8 cellular contexts compared by ENCODE assay signal in the genomic region with DNA sequence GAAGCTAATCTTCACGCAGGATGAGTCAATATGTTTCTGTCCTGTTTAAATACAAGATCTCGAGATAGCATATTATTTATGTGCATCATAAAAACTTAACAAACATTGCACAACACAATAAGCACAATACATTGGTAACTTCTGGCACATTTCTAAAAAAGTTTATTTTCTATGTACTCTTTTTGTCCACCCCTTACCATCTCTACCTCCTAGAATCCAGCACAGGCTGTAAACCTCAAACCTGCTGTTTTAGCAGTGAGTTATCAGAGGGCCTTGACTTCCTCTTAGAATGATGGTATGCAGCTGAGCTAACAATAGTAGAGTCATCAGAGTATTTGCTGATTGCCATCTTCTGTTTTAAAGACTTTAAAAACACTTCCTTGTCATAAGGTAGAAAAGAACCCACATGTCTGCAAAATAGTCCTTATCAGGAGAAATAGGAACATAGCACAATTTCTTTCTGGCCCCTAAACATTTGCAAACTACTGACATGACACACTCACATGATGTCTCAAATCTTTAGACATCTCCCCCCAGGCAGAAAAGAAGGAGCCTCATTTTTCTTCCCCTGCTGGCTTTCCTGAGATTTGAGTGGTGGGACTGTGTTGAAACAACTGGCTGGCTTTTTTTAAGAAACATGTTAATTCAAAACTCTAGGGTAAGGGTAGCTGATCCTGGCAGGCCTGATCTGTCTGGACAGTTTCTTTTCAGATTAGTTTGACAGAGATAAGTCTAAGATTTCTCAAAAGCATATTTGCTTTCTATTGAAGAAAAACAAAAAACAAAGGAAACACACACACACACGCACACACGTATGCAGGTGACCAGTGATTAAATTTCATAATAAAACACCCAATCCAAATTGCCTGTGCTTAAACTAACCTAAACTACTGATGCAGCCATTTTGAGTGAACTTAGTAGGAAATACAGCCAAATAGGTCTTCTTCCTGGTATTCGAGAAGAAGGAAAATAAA. TPM values are rescaled to one million over a fixed set of nuclear protein-coding genes. Genes with fewer than 3 reads are reported as not detected.
DNase-seq lines count a peak whose midpoint lies in the region; ATAC-seq and TF ChIP-seq lines count a peak whose summit lies in the region.

No MANE protein-coding gene starts in this region.

- H3K27ac Mint-ChIP-seq in CD8-positive, alpha-beta T cell = peak overlapping the region; percentile 42
- H3K27ac Mint-ChIP-seq in activated T-helper 17 cell treated with anti-CD3 and anti-CD28 coated beads, Interleukin-2, amount 50 U/mL, for 72 hours = no peak overlapping the region
- H3K27ac Mint-ChIP-seq in nephron = peak overlapping the region; percentile 52 to 83 (median 75)

- POLR2A ChIA-PET in CD8-positive, alpha-beta T cell (lab: Charles Lee) = interaction anchor here (0.9 to 3.5 kb wide), 4 partner anchors 9 to 20 kb away, joined by 3 to 20 read pairs (median 4); a partner anchor contains a TSS

- H3K36me3 Mint-ChIP-seq in CD8-positive, alpha-beta T cell = no peaks in the 10 kb centered on the region
- H3K36me3 Mint-ChIP-seq in activated T-helper 17 cell treated with anti-CD3 and anti-CD28 coated beads, Interleukin-2, amount 50 U/mL, for 72 hours (ENCODE audit: low read depth) = no peaks in the 10 kb centered on the region
- no peaks in the 10 kb centered on the region for H3K36me3 Mint-ChIP-seq in nephron (ENCODE audit: low read depth)

- no peak overlapping the region for H3K27ac ChIP-seq in CD8-positive, alpha-beta T cell (ENCODE audit: low read depth, low read length)

- H3K9me3 ChIP-seq in CD8-positive, alpha-beta T cell (ENCODE audit: low read length) = no peaks in the 10 kb centered on the region

- ATAC-seq in CD8-positive, alpha-beta T cell = no peak
- ATAC-seq in activated T-helper 17 cell treated with anti-CD3 and anti-CD28 coated beads, Interleukin-2, amount 50 U/mL, for 72 hours (replicated peaks) = peak; percentile 46

- H3K4me1 Mint-ChIP-seq in CD8-positive, alpha-beta T cell (ENCODE audit: low read depth) = peaks cover 19% of the 10 kb centered on the region
- H3K4me1 Mint-ChIP-seq in activated T-helper 17 cell treated with anti-CD3 and anti-CD28 coated beads, Interleukin-2, amount 50 U/mL, for 72 hours = no peaks in the 10 kb centered on the region
- peaks cover 34% of the 10 kb centered on the region for H3K4me1 Mint-ChIP-seq in nephron

- no peak for DNase-seq in CD8-positive, alpha-beta T cell
- DNase-seq in KBM-7 (peak; percentile 62), GM10266 (ENCODE audit: extremely low spot score) (no peak), UCSD-AML1 (lab: John Stamatoyannopoulos, UW; ENCODE audit: unreplicated experiment) (no peak), NCI-H2081 treated with DMSO at 0.1 percent for 48 hours (lab: John Stamatoyannopoulos, UW) (no peak)
- DNase-seq in activated CD8-positive, alpha-beta memory T cell treated with anti-CD3 and anti-CD28 coated beads, Interleukin-2, amount 50 U/mL, for 48 hours = no peak

- H3K27me3 ChIP-seq in CD8-positive, alpha-beta T cell (ENCODE audit: insufficient read depth, low read length) = no peaks in the 10 kb centered on the region

- peaks cover 8% of the 10 kb centered on the region for H3K4me1 ChIP-seq in CD8-positive, alpha-beta T cell (ENCODE audit: insufficient read depth, low read length)

- no peak overlapping the region for H3K4me3 ChIP-seq in CD8-positive, alpha-beta T cell (ENCODE audit: low read depth, low read length)

- intact Hi-C loops in CD8-positive, alpha-beta T cell (cut with DNase I, micrococcal nuclease) = no loop called here

- no peak for TF ChIP-seq CTCF in CD8-positive, alpha-beta T cell (IDR thresholded peaks at IDR 0.05)
- TF ChIP-seq CTCF in nephron (IDR thresholded peaks at IDR 0.05; ENCODE audit: unreplicated experiment in 3 of 3) (no peak), GM10266 (IDR thresholded peaks at IDR 0.05; ENCODE audit: control insufficient read depth, insufficient read depth, low read depth, missing control alignments) (no peak)

- CTCF ChIA-PET in CD8-positive, alpha-beta T cell (lab: Charles Lee) = interaction anchor here (0.6 to 1.5 kb wide), 2 partner anchors 51 to 57 kb away, joined by 3 to 5 read pairs; no protein-coding TSS in a partner anchor

- H3K9me3 Mint-ChIP-seq in CD8-positive, alpha-beta T cell = no peaks in the 10 kb centered on the region
- H3K9me3 Mint-ChIP-seq in activated T-helper 17 cell treated with anti-CD3 and anti-CD28 coated beads, Interleukin-2, amount 50 U/mL, for 72 hours = no peaks in the 10 kb centered on the region
- H3K9me3 Mint-ChIP-seq in nephron = no peaks in the 10 kb centered on the region

- no peaks in the 10 kb centered on the region for H3K36me3 ChIP-seq in CD8-positive, alpha-beta T cell (ENCODE audit: insufficient read depth, low read length)

- H3K27me3 Mint-ChIP-seq in CD8-positive, alpha-beta T cell (ENCODE audit: low read depth) = no peaks in the 10 kb centered on the region
- peaks cover 3% of the 10 kb centered on the region for H3K27me3 Mint-ChIP-seq in activated T-helper 17 cell treated with anti-CD3 and anti-CD28 coated beads, Interleukin-2, amount 50 U/mL, for 72 hours
- no peaks in the 10 kb centered on the region for H3K27me3 Mint-ChIP-seq in nephron (ENCODE audit: low read depth)

- in situ Hi-C loops in KBM-7 (cut with MboI; ENCODE audit: low pct_unique_long_range_greater_than_20kb, low sequenced_read_pairs) = no loop called here

- no peak overlapping the region for H3K4me3 Mint-ChIP-seq in CD8-positive, alpha-beta T cell
- peak overlapping the region; percentile 1 for H3K4me3 Mint-ChIP-seq in activated T-helper 17 cell treated with anti-CD3 and anti-CD28 coated beads, Interleukin-2, amount 50 U/mL, for 72 hours
- no peak overlapping the region for H3K4me3 Mint-ChIP-seq in nephron

RNA-seq across cellular contexts. Expression of a gene that starts 10.3 kb away (rescaled TPM):
- 10 to 100 TPM; 30.9 to 32.0 TPM for total RNA-seq in CD8-positive, alpha-beta T cell
- 100 to 1,000 TPM in 1 of 2 donors, 10 to 100 TPM in 1; 25.6 to 130 TPM for total RNA-seq in activated T-helper 17 cell treated with anti-CD3 and anti-CD28 coated beads, Interleukin-2, amount 50 U/mL, for 72 hours
